8 cellular contexts compared by ENCODE assay signal in genomic region chr1:229557214-229557850, GRCh38.
A peak's percentile ranks its signal among the peaks of the same experiment; 100 is the strongest.
DNase-seq lines count a peak whose midpoint lies in the region; TF ChIP-seq lines count a peak whose summit lies in the region.

No MANE protein-coding gene starts in this region.

- peak overlapping the region; percentile 71 for H3K4me3 ChIP-seq in AG09309 (ENCODE audit: control insufficient read depth, low read depth, low read length)
- peak overlapping the region; percentile 68 to 98 (median 78) for H3K4me3 ChIP-seq in skin epidermis

- TF ChIP-seq CTCF in AG09309 (IDR thresholded peaks at IDR 0.05; ENCODE audit: control insufficient read depth, insufficient read depth, low read depth, low read length, missing control alignments) (no peak), GM20000 (IDR thresholded peaks at IDR 0.05; ENCODE audit: extremely low read depth, missing control alignments) (no peak), VCaP (conservative IDR thresholded peaks at IDR 0.05) (no peak)

- DNase-seq in AG09309 (ENCODE audit: low read depth) = no peak
- peak; percentile 62 for DNase-seq in GM20000 (ENCODE audit: low spot score)
- peak; percentile 21 for DNase-seq in germinal center (ENCODE audit: low spot score)
- no peak for DNase-seq in NCI-H526 treated with DMSO at 0.1 percent for 48 hours (lab: John Stamatoyannopoulos, UW)
- no peak for DNase-seq in HPDE6-E6E7 (ENCODE audit: extremely low spot score)
- DNase-seq in central memory CD4-positive, alpha-beta T cell = no peak

- peak overlapping the region; percentile 87 for H3K27ac ChIP-seq in VCaP
- peak overlapping the region in 19 of 21 experiments; percentile 66 to 92 (median 84) for H3K27ac ChIP-seq in skin epidermis

Comparison
In these comparisons a context has a peak if more than half of its experiments do, and no peak if none do; other contexts are left out.
1. DNase-seq: peak in GM20000 (single experiment) and germinal center (single experiment); none in AG09309 (single experiment), NCI-H526 treated with DMSO at 0.1 percent for 48 hours (single experiment), HPDE6-E6E7 (single experiment) and central memory CD4-positive, alpha-beta T cell (single experiment).